8 cellular contexts compared by ENCODE assay signal in genomic region chr4:183506389-183506735, GRCh38. TPM values are rescaled to one million over a fixed set of nuclear protein-coding genes. Genes with fewer than 3 reads are reported as not detected.
A peak's percentile ranks its signal among the peaks of the same experiment; 100 is the strongest.
DNase-seq lines count a peak whose midpoint lies in the region; ATAC-seq, FAIRE-seq and TF ChIP-seq lines count a peak whose summit lies in the region.

No MANE protein-coding gene starts in this region.

- H2AFZ ChIP-seq in keratinocyte (ENCODE audit: control insufficient read depth, low read length): peak overlapping the region; percentile 66

- peak overlapping the region; percentile 97 for H3K4me3 ChIP-seq in adipocyte (ENCODE audit: low read length)
- peak overlapping the region; percentile 88 to 96 (median 94) for H3K4me3 ChIP-seq in keratinocyte (ENCODE audit: control insufficient read depth in 2 of 3, extremely low read depth in 1 of 3, insufficient read depth in 2 of 3, low read depth in 1 of 3, low read length in 3 of 3)
- H3K4me3 ChIP-seq in subcutaneous abdominal adipose tissue (ENCODE audit: low read depth in 1 of 5, low read length in 5 of 5): peak overlapping the region; percentile 85 to 99 (median 95)

- no peaks in the 10 kb centered on the region for H4K20me1 ChIP-seq in keratinocyte (ENCODE audit: control insufficient read depth, extremely low read depth, insufficient read depth, low read length)

- no peak for DNase-seq in T-helper 1 cell
- DNase-seq in adipocyte (ENCODE audit: low read depth): no peak
- no peak for DNase-seq in keratinocyte (ENCODE audit: low read depth, low spot score)
- no peak for DNase-seq in NCI-H1092 (lab: John Stamatoyannopoulos, UW)
- no peak for DNase-seq in OCI-M2 (lab: John Stamatoyannopoulos, UW; ENCODE audit: unreplicated experiment)

- H3K4me1 ChIP-seq in adipocyte (ENCODE audit: control insufficient read depth, insufficient read depth, low read length): peaks cover 40% of the 10 kb centered on the region
- peaks cover 14% of the 10 kb centered on the region for H3K4me1 ChIP-seq in keratinocyte (ENCODE audit: control insufficient read depth, extremely low read depth, insufficient read depth, low read length)
- peaks cover 2 to 26% (median 17%) of the 10 kb centered on the region in 5 donors for H3K4me1 ChIP-seq in subcutaneous abdominal adipose tissue (ENCODE audit: control insufficient read depth in 5 of 5, insufficient read depth in 5 of 5, low read length in 5 of 5)

- peak overlapping the region; percentile 96 for H3K27ac Mint-ChIP-seq in T-helper 1 cell treated with Interleukin-12 subunit alpha and Interleukin-12 subunit beta and Interleukin-4 antibody, amounts not matched to agents 30 μg/mL and 1 μg/mL, for 36 hours

- no peak for TF ChIP-seq CTCF in keratinocyte (optimal IDR thresholded peaks at IDR 0.05 in 1 of 3, IDR thresholded peaks at IDR 0.05 in 1 of 3, conservative IDR thresholded peaks at IDR 0.05 in 1 of 3; ENCODE audit: extremely low read depth in 1 of 3, insufficient read depth in 2 of 3, low read length in 3 of 3)

- H3K36me3 ChIP-seq in adipocyte (ENCODE audit: control insufficient read depth, insufficient read depth, low read length, severe bottlenecking) (peaks cover 14% of the 10 kb centered on the region), keratinocyte (ENCODE audit: control insufficient read depth in 2 of 2, extremely low read depth in 1 of 2, insufficient read depth in 2 of 2, low read length in 2 of 2) (peaks cover 3 to 4% of the 10 kb centered on the region in 2 experiments), subcutaneous abdominal adipose tissue (ENCODE audit: control insufficient read depth in 5 of 5, insufficient read depth in 5 of 5, low read length in 5 of 5) (peaks cover 7 to 12% (median 9%) of the 10 kb centered on the region in 5 donors)

- peak overlapping the region; percentile 89 for H3K4me2 ChIP-seq in keratinocyte (ENCODE audit: control insufficient read depth, extremely low read depth, insufficient read depth, low read depth, low read length)

- no peaks in the 10 kb centered on the region for H3K9me3 Mint-ChIP-seq in T-helper 1 cell treated with Interleukin-12 subunit alpha and Interleukin-12 subunit beta and Interleukin-4 antibody, amounts not matched to agents 30 μg/mL and 1 μg/mL, for 36 hours

- peaks cover 31% of the 10 kb centered on the region for H3K4me1 Mint-ChIP-seq in T-helper 1 cell treated with Interleukin-12 subunit alpha and Interleukin-12 subunit beta and Interleukin-4 antibody, amounts not matched to agents 30 μg/mL and 1 μg/mL, for 36 hours (ENCODE audit: low read depth)

- dilution Hi-C loops in keratinocyte (cut with MboI; ENCODE audit: extremely low pct_ligation_motif_present, low sequenced_read_pairs): no loop called here

- H3K27me3 Mint-ChIP-seq in T-helper 1 cell treated with Interleukin-12 subunit alpha and Interleukin-12 subunit beta and Interleukin-4 antibody, amounts not matched to agents 30 μg/mL and 1 μg/mL, for 36 hours (ENCODE audit: low read depth): no peaks in the 10 kb centered on the region

- H3K9ac ChIP-seq in adipocyte (ENCODE audit: low read length) (peak overlapping the region; percentile 95), keratinocyte (ENCODE audit: control insufficient read depth, extremely low read depth, insufficient read depth, low read length) (peak overlapping the region; percentile 90), subcutaneous abdominal adipose tissue (ENCODE audit: low read length in 5 of 5) (peak overlapping the region; percentile 52 to 92 (median 86))

- H3K9me1 ChIP-seq in keratinocyte (ENCODE audit: control insufficient read depth, extremely low read depth, insufficient read depth, low read length): no peaks in the 10 kb centered on the region

- peak overlapping the region; percentile 90 for H3K27ac ChIP-seq in keratinocyte (ENCODE audit: control insufficient read depth, insufficient read depth, low read length)
- H3K27ac ChIP-seq in subcutaneous abdominal adipose tissue (ENCODE audit: low read depth, low read length): peak overlapping the region; percentile 79

- H3K36me3 Mint-ChIP-seq in T-helper 1 cell treated with Interleukin-12 subunit alpha and Interleukin-12 subunit beta and Interleukin-4 antibody, amounts not matched to agents 30 μg/mL and 1 μg/mL, for 36 hours (ENCODE audit: low read depth): peaks cover 10% of the 10 kb centered on the region

- peak overlapping the region; percentile 90 for H3K4me3 Mint-ChIP-seq in T-helper 1 cell treated with Interleukin-12 subunit alpha and Interleukin-12 subunit beta and Interleukin-4 antibody, amounts not matched to agents 30 μg/mL and 1 μg/mL, for 36 hours

- H3K9me3 ChIP-seq in adipocyte (ENCODE audit: control insufficient read depth, low read length) (no peaks in the 10 kb centered on the region), keratinocyte (ENCODE audit: control insufficient read depth, low read depth, low read length) (no peaks in the 10 kb centered on the region), subcutaneous abdominal adipose tissue (ENCODE audit: control insufficient read depth in 5 of 5, low read length in 5 of 5) (no peaks in the 10 kb centered on the region)

- ATAC-seq in HG02970 (IDR thresholded peaks at IDR 0.05; ENCODE audit: low FRiP score, unreplicated experiment): no peak

- H3K27me3 ChIP-seq in adipocyte (replicated peaks; ENCODE audit: control insufficient read depth, insufficient read depth, low read length) (no peaks in the 10 kb centered on the region), keratinocyte (ENCODE audit: control insufficient read depth, extremely low read depth, insufficient read depth, low read length) (no peaks in the 10 kb centered on the region), subcutaneous abdominal adipose tissue (ENCODE audit: control insufficient read depth in 5 of 5, insufficient read depth in 4 of 5, low read length in 5 of 5) (no peaks in the 10 kb centered on the region)

- H3K79me2 ChIP-seq in keratinocyte (ENCODE audit: control insufficient read depth, insufficient read depth, low read length): peaks cover 54% of the 10 kb centered on the region

- no peak for FAIRE-seq in keratinocyte (lab: Jason Lieb, UNC)

RNA-seq across cellular contexts. Expression of gene ING2, which starts 1.5 kb away (rescaled TPM):
- polyA plus RNA-seq in keratinocyte: 8.8 to 16.1 TPM (median 12.1 TPM) in 3 replicates
- 16.9 TPM for polyA plus RNA-seq in keratinocyte (2011; ENCODE audit: low read depth)
- 12.8 and 17.5 TPM in 2 replicates for polyA plus RNA-seq in keratinocyte (2011; cell fraction: cytosol; rRNA removed)
- polyA plus RNA-seq in keratinocyte (2011; cell fraction: nucleus; rRNA removed): 7.0 and 9.0 TPM in 2 replicates
- polyA plus RNA-seq in keratinocyte (2012; ENCODE audit: low replicate concordance): 13.7 and 15.0 TPM in 2 replicates
- polyA minus RNA-seq in keratinocyte: 0.92 to 2.4 TPM in 2 of 3 replicates, not detected in the other
- polyA minus RNA-seq in keratinocyte (2011; cell fraction: cytosol; rRNA and poly(A)+ RNA removed): 4.6 TPM
- polyA minus RNA-seq in keratinocyte (2011; cell fraction: nucleus; rRNA and poly(A)+ RNA removed): 0.53 and 2.1 TPM in 2 replicates
